Comparison of ENCODE assay signal across 17 cellular contexts in the genomic region with DNA sequence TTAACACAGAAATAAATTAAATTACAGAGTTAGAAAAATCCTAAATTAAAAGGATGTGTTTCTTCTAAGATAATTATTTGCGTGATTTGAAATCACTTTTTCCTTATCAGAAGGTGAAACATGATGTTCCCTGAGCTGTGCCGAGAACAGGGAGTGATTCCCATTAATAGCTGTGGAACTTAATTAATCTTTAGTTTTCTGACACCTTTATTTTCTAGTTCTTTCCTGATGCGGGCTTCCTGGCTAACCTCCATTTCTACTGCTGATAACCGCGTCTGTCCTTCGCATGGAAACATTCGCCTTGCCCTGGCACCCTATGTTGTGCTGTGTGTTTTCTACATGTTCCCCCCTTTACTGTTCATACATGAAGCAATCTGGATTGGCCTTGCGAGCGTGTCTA.
DNase-seq lines count a peak whose midpoint lies in the region; ATAC-seq and TF ChIP-seq lines count a peak whose summit lies in the region.
"Had no signal": no experiment of that assay in that cellular context is flagged by ENCODE, and none has a peak within 500 bp of the region (broad histone marks: within the 10 kb centered on the region; RNA-seq: fewer than 3 reads in every experiment).

No MANE protein-coding gene starts in this region.

- intact Hi-C loops in testis (cut with DNase I; ENCODE audit: low total_unique reads): no loop called here

- peak overlapping the region; percentile 20 to 48 for H3K27ac ChIP-seq in testis
- H3K27ac ChIP-seq: A549, C4-2B, GM23248, HL-60 had no signal

- H3K27ac Mint-ChIP-seq in activated naive CD8-positive, alpha-beta T cell: peak overlapping the region; percentile 18
- H3K27ac Mint-ChIP-seq in activated naive CD8-positive, alpha-beta T cell treated with anti-CD3 and anti-CD28 coated beads for 36 hours: no peak overlapping the region
- H3K27ac Mint-ChIP-seq in central memory CD8-positive, alpha-beta T cell (ENCODE audit: low read depth): peak overlapping the region; percentile 42
- peak overlapping the region; percentile 7 for H3K27ac Mint-ChIP-seq in nephron progenitor cell

- H3K4me3 ChIP-seq in testis: no peak overlapping the region
- H3K4me3 ChIP-seq: A549, GM23248 had no signal

- TF ChIP-seq POLR2A in testis (IDR thresholded peaks at IDR 0.05): no peak

- peaks cover 9% of the 10 kb centered on the region for H3K4me1 ChIP-seq in testis
- H3K4me1 ChIP-seq: A549, BE2C had no signal

- H3K36me3 Mint-ChIP-seq in activated naive CD8-positive, alpha-beta T cell: peaks cover 4% of the 10 kb centered on the region
- H3K36me3 Mint-ChIP-seq in activated naive CD8-positive, alpha-beta T cell treated with anti-CD3 and anti-CD28 coated beads for 36 hours: peaks cover 16% of the 10 kb centered on the region
- no peaks in the 10 kb centered on the region for H3K36me3 Mint-ChIP-seq in central memory CD8-positive, alpha-beta T cell (ENCODE audit: insufficient read depth)
- H3K36me3 Mint-ChIP-seq in nephron progenitor cell (ENCODE audit: low read depth): no peaks in the 10 kb centered on the region

- H3K9me3 ChIP-seq in testis: no peaks in the 10 kb centered on the region
- H3K9me3 ChIP-seq: A549, BE2C had no signal

- no peak overlapping the region for H3K4me3 Mint-ChIP-seq in activated naive CD8-positive, alpha-beta T cell
- no peak overlapping the region for H3K4me3 Mint-ChIP-seq in activated naive CD8-positive, alpha-beta T cell treated with anti-CD3 and anti-CD28 coated beads for 36 hours
- H3K4me3 Mint-ChIP-seq in central memory CD8-positive, alpha-beta T cell: no peak overlapping the region
- H3K4me3 Mint-ChIP-seq in nephron progenitor cell: no peak overlapping the region
- H3K4me3 Mint-ChIP-seq: CD4-positive, alpha-beta memory T cell had no signal

- no peaks in the 10 kb centered on the region for H3K27me3 ChIP-seq in testis
- H3K27me3 ChIP-seq: BE2C had no signal

- DNase-seq in activated naive CD8-positive, alpha-beta T cell treated with anti-CD3 and anti-CD28 coated beads for 36 hours: no peak
- no peak for DNase-seq in central memory CD8-positive, alpha-beta T cell (ENCODE audit: low spot score in 2 of 2)
- DNase-seq in nephron progenitor cell: no peak
- peak; percentile 51 for DNase-seq in testis
- DNase-seq in NCI-H2196 (lab: John Stamatoyannopoulos, UW; ENCODE audit: unreplicated experiment): no peak
- DNase-seq: BE2C; CD4-positive, alpha-beta memory T cell; DMS79; GF-D8; GM23248 had no signal

- ATAC-seq in central memory CD8-positive, alpha-beta T cell (replicated peaks; ENCODE audit: extremely low read depth, poor library complexity, severe bottlenecking): no peak
- ATAC-seq in GM21381 (IDR thresholded peaks at IDR 0.05; ENCODE audit: unreplicated experiment): no peak
- ATAC-seq in HG02623 (IDR thresholded peaks at IDR 0.05; ENCODE audit: unreplicated experiment): no peak
- ATAC-seq: A549, HCT116 had no signal

- no peaks in the 10 kb centered on the region for H3K9me3 Mint-ChIP-seq in activated naive CD8-positive, alpha-beta T cell (ENCODE audit: low read depth)
- H3K9me3 Mint-ChIP-seq in activated naive CD8-positive, alpha-beta T cell treated with anti-CD3 and anti-CD28 coated beads for 36 hours: no peaks in the 10 kb centered on the region
- H3K9me3 Mint-ChIP-seq in central memory CD8-positive, alpha-beta T cell: no peaks in the 10 kb centered on the region
- H3K9me3 Mint-ChIP-seq in nephron progenitor cell: no peaks in the 10 kb centered on the region

- peaks cover 37% of the 10 kb centered on the region for H3K4me1 Mint-ChIP-seq in activated naive CD8-positive, alpha-beta T cell (ENCODE audit: low read depth)
- H3K4me1 Mint-ChIP-seq in activated naive CD8-positive, alpha-beta T cell treated with anti-CD3 and anti-CD28 coated beads for 36 hours: peaks cover 27% of the 10 kb centered on the region
- peaks cover 19% of the 10 kb centered on the region for H3K4me1 Mint-ChIP-seq in central memory CD8-positive, alpha-beta T cell
- H3K4me1 Mint-ChIP-seq in nephron progenitor cell: peaks cover 55% of the 10 kb centered on the region

- no peak for TF ChIP-seq CTCF in nephron progenitor cell (IDR thresholded peaks at IDR 0.05)
- no peak for TF ChIP-seq CTCF in testis (IDR thresholded peaks at IDR 0.05)

- no peaks in the 10 kb centered on the region for H3K36me3 ChIP-seq in testis (ENCODE audit: low read depth, missing control alignments)
- H3K36me3 ChIP-seq: BE2C had no signal

- WGBS in testis, 2 donors: 46 to 62% methylated on average over 9 of the region's 9 CpGs

- no peaks in the 10 kb centered on the region for H3K27me3 Mint-ChIP-seq in activated naive CD8-positive, alpha-beta T cell
- H3K27me3 Mint-ChIP-seq in activated naive CD8-positive, alpha-beta T cell treated with anti-CD3 and anti-CD28 coated beads for 36 hours: no peaks in the 10 kb centered on the region
- H3K27me3 Mint-ChIP-seq in central memory CD8-positive, alpha-beta T cell: no peaks in the 10 kb centered on the region
- H3K27me3 Mint-ChIP-seq in nephron progenitor cell (ENCODE audit: low read depth, poor library complexity): peaks cover 21% of the 10 kb centered on the region
- H3K27me3 Mint-ChIP-seq: CD4-positive, alpha-beta memory T cell had no signal
